In genomic region chr1:22108343-22109135, GRCh38 we compare ENCODE assay signal across 12 cellular contexts. TPM values are rescaled to one million over a fixed set of nuclear protein-coding genes. Genes with fewer than 3 reads are reported as not detected.
DNase-seq lines count a peak whose midpoint lies in the region; ATAC-seq, FAIRE-seq and TF ChIP-seq lines count a peak whose summit lies in the region.
"Had no signal": no experiment of that assay in that cellular context is flagged by ENCODE, and none has a peak within 500 bp of the region (broad histone marks: within the 10 kb centered on the region; RNA-seq: fewer than 3 reads in every experiment).

No MANE protein-coding gene starts in this region.

- peaks cover 15% of the 10 kb centered on the region; the same call in 2 of the 3 replicates for H3K79me2 ChIP-seq in K562 (ENCODE audit: control insufficient read depth, insufficient read depth, low read length)

- no peaks in the 10 kb centered on the region for H3K27me3 Mint-ChIP-seq in natural killer cell (ENCODE audit: low read depth in 2 of 2)
- H3K27me3 Mint-ChIP-seq in natural killer cell treated with Interleukin-12 subunit alpha and Interleukin-12 subunit beta and Interleukin-15 and Interleukin-18, amount 100 ng/mL, for 72 hours = no peaks in the 10 kb centered on the region

- in situ Hi-C loops in K562 (cut with MboI) = no loop called here

- H3K4me1 Mint-ChIP-seq in natural killer cell = peaks cover 70 to 84% of the 10 kb centered on the region in 2 donors
- peaks cover 51 to 65% of the 10 kb centered on the region in 2 donors for H3K4me1 Mint-ChIP-seq in natural killer cell treated with Interleukin-12 subunit alpha and Interleukin-12 subunit beta and Interleukin-15 and Interleukin-18, amount 100 ng/mL, for 72 hours (ENCODE audit: low read depth in 2 of 2)

- intact Hi-C loops in natural killer cell (cut with micrococcal nuclease) (loop anchor here (10.0 kb wide), 1 partner anchor 306 kb away; no protein-coding TSS in a partner anchor), K562 (cut with micrococcal nuclease) (no loop called here), uterus (cut with DNase I; ENCODE audit: low total_unique reads) (no loop called here)

- no peak overlapping the region for H2AFZ ChIP-seq in K562 (ENCODE audit: low read depth, low read length)

- H3K9me3 Mint-ChIP-seq in natural killer cell = no peaks in the 10 kb centered on the region
- no peaks in the 10 kb centered on the region for H3K9me3 Mint-ChIP-seq in natural killer cell treated with Interleukin-12 subunit alpha and Interleukin-12 subunit beta and Interleukin-15 and Interleukin-18, amount 100 ng/mL, for 72 hours

- H3K9ac ChIP-seq in K562 (ENCODE audit: insufficient read depth in 1 of 2, low read depth in 2 of 2, low read length in 2 of 2) (peak overlapping the region in 1 of 2 experiments; percentile 18; a peak in 2 of 4 replicates), mucosa of rectum (ENCODE audit: low read depth in 1 of 2, low read length in 2 of 2) (no peak overlapping the region)
- H3K9ac ChIP-seq: BLaER1 treated with 17β-estradiol and CSF1 and Interleukin-3, amounts not matched to agents 10 nM and 100 nM had no signal

- H3K4me3 ChIP-seq in K562 = no peak overlapping the region
- no peak overlapping the region for H3K4me3 ChIP-seq in mucosa of rectum (ENCODE audit: low read length in 2 of 2)
- no peak overlapping the region for H3K4me3 ChIP-seq in uterus
- H3K4me3 ChIP-seq: BLaER1 treated with 17β-estradiol and CSF1 and Interleukin-3, amounts not matched to agents 10 nM and 100 nM had no signal

- FAIRE-seq in K562 (lab: Jason Lieb, UNC) = no peak
- FAIRE-seq: TTC549 had no signal

- BruUV-seq in K562 (replicated peaks; lab: Mats Ljungman, UMichigan) = no TSS peak

- POLR2A ChIA-PET in K562 (lab: Yijun Ruan, JAX) = interaction anchor here (0.5 to 2.0 kb wide), 3 partner anchors 9 to 269 kb away, joined by 3 to 4 read pairs (median 3); no protein-coding TSS in a partner anchor
- POLR2A ChIA-PET in HEK293T (lab: Yijun Ruan, JAX) = no interaction called here

- 88% methylated on average over 11 of the region's 11 CpGs for WGBS in K562 (ENCODE audit: insufficient coverage, low coverage, missing lambda C conversion rate)

- TF ChIP-seq POLR2A in K562 (conservative IDR thresholded peaks at IDR 0.05) (no peak), uterus (IDR thresholded peaks at IDR 0.05) (no peak)

- H3K4me3 Mint-ChIP-seq in natural killer cell = no peak overlapping the region
- no peak overlapping the region for H3K4me3 Mint-ChIP-seq in natural killer cell treated with Interleukin-12 subunit alpha and Interleukin-12 subunit beta and Interleukin-15 and Interleukin-18, amount 100 ng/mL, for 72 hours

- no peak overlapping the region for H3K4me2 ChIP-seq in K562 (ENCODE audit: insufficient read depth, low read length)
- H3K4me2 ChIP-seq: BLaER1 treated with 17β-estradiol and CSF1 and Interleukin-3, amounts not matched to agents 10 nM and 100 nM had no signal

- no peak for DNase-seq in natural killer cell
- no peak for DNase-seq in natural killer cell treated with Interleukin-12 subunit alpha and Interleukin-12 subunit beta and Interleukin-15 and Interleukin-18, amount 100 ng/mL, for 72 hours (ENCODE audit: low spot score)
- no peak for DNase-seq in K562 (ENCODE audit: extremely low read depth in 1 of 4, low spot score in 3 of 4)
- DNase-seq in uterus = peak; percentile 83 to 89
- DNase-seq in HEK293T (ENCODE audit: extremely low spot score) = no peak
- DNase-seq in SHP77 treated with DMSO at 0.1 percent for 48 hours (lab: John Stamatoyannopoulos, UW) = no peak
- DNase-seq in NCI-H1436 (lab: John Stamatoyannopoulos, UW) = no peak
- DNase-seq: activated effector memory CD4-positive, alpha-beta T cell treated with Interleukin-2 at 50 U/mL for 16 hours; NCI-H446 had no signal

- no peak for TF ChIP-seq RAD21 in K562 (CRISPR knock-in tag; conservative IDR thresholded peaks at IDR 0.05 in 1 of 2, IDR thresholded peaks at IDR 0.05 in 1 of 2)

- CTCF ChIA-PET in K562 (lab: Yijun Ruan, JAX; ENCODE audit: low intra/inter-chr PET ratio) (interaction anchor here (4.1 kb wide), 1 partner anchor 308 kb away, joined by 24 read pairs; no protein-coding TSS in a partner anchor), HEK293T (lab: Yijun Ruan, JAX) (no interaction called here)

- H3K36me3 ChIP-seq in K562 (ENCODE audit: control insufficient read depth, insufficient read depth, low read length) (peaks cover 68% of the 10 kb centered on the region), mucosa of rectum (ENCODE audit: control insufficient read depth in 2 of 2, insufficient read depth in 2 of 2, low read length in 2 of 2) (peaks cover 4 to 42% of the 10 kb centered on the region in 2 donors), uterus (no peaks in the 10 kb centered on the region)

- H3K27me3 ChIP-seq in K562 (ENCODE audit: control insufficient read depth in 2 of 2, insufficient read depth in 2 of 2, low read length in 2 of 2) = no peaks in the 10 kb centered on the region
- no peaks in the 10 kb centered on the region for H3K27me3 ChIP-seq in mucosa of rectum (ENCODE audit: control insufficient read depth in 2 of 2, insufficient read depth in 2 of 2, low read length in 2 of 2)
- H3K27me3 ChIP-seq in uterus = no peaks in the 10 kb centered on the region
- H3K27me3 ChIP-seq: BLaER1 treated with 17β-estradiol and CSF1 and Interleukin-3, amounts not matched to agents 10 nM and 100 nM had no signal

- TF ChIP-seq CTCF in natural killer cell (IDR thresholded peaks at IDR 0.05) (no peak), K562 (IDR thresholded peaks at IDR 0.05 in 2 of 3, conservative IDR thresholded peaks at IDR 0.05 in 1 of 3; ENCODE audit: insufficient read depth in 2 of 3, low read depth in 1 of 3, low read length in 3 of 3) (no peak), uterus (IDR thresholded peaks at IDR 0.05) (no peak)

- peaks cover 6% of the 10 kb centered on the region for H3K9me1 ChIP-seq in K562 (ENCODE audit: control insufficient read depth, insufficient read depth, low read length)

- no peak for TF ChIP-seq EP300 in K562 (IDR thresholded peaks at IDR 0.05; ENCODE audit: low read length)

- H3K4me1 ChIP-seq in K562 (replicated peaks in 1 of 2; ENCODE audit: control insufficient read depth in 2 of 2, insufficient read depth in 2 of 2, low read length in 2 of 2) (no peaks in the 10 kb centered on the region; a peak in 3 of 5 replicates), mucosa of rectum (ENCODE audit: control insufficient read depth in 2 of 2, insufficient read depth in 2 of 2, low read length in 2 of 2) (peaks cover 0 to 12% of the 10 kb centered on the region in 2 donors), uterus (peaks cover 10 to 15% of the 10 kb centered on the region in 2 donors)

- ATAC-seq in natural killer cell = no peak
- no peak for ATAC-seq in natural killer cell treated with Interleukin-12 subunit alpha and Interleukin-12 subunit beta and Interleukin-15 and Interleukin-18, amount 100 ng/mL, for 72 hours
- ATAC-seq in K562 = no peak

- peaks cover 8% of the 10 kb centered on the region for H4K20me1 ChIP-seq in K562 (replicated peaks; ENCODE audit: control insufficient read depth, insufficient read depth, low read length)

- H3K27ac ChIP-seq in K562 (ENCODE audit: extremely low read depth, low read depth, low read length) (no peak overlapping the region), mucosa of rectum (ENCODE audit: low read depth in 2 of 2, low read length in 2 of 2) (peak overlapping the region; percentile 2 to 35), uterus (peak overlapping the region; percentile 61 to 66)
- H3K27ac ChIP-seq: BLaER1 treated with 17β-estradiol and CSF1 and Interleukin-3, amounts not matched to agents 10 nM and 100 nM had no signal

- peak overlapping the region; percentile 69 to 90 for H3K27ac Mint-ChIP-seq in natural killer cell
- H3K27ac Mint-ChIP-seq in natural killer cell treated with Interleukin-12 subunit alpha and Interleukin-12 subunit beta and Interleukin-15 and Interleukin-18, amount 100 ng/mL, for 72 hours = peak overlapping the region in 1 of 2 donors; percentile 58

- no peaks in the 10 kb centered on the region for H3K36me3 Mint-ChIP-seq in natural killer cell
- peaks cover 12% of the 10 kb centered on the region for H3K36me3 Mint-ChIP-seq in natural killer cell treated with Interleukin-12 subunit alpha and Interleukin-12 subunit beta and Interleukin-15 and Interleukin-18, amount 100 ng/mL, for 72 hours

- no peaks in the 10 kb centered on the region for H3K9me3 ChIP-seq in K562 (replicated peaks; ENCODE audit: control insufficient read depth, insufficient read depth, low read depth, low read length)
- no peaks in the 10 kb centered on the region for H3K9me3 ChIP-seq in mucosa of rectum (ENCODE audit: control insufficient read depth in 2 of 2, low read length in 2 of 2)
- no peaks in the 10 kb centered on the region for H3K9me3 ChIP-seq in uterus
- H3K9me3 ChIP-seq: BLaER1 treated with 17β-estradiol and CSF1 and Interleukin-3, amounts not matched to agents 10 nM and 100 nM had no signal

RNA-seq across cellular contexts. Expression of gene WNT4, which starts 34.4 kb away (rescaled TPM):
- total RNA-seq in natural killer cell (not detected), K562 (2014; rRNA removed) (not detected in 2 replicates), K562 (2014; rRNA removed; fragmentation: Illumina TruSeq; extraction: Trizol) (not detected in 2 replicates), K562 (2015; rRNA removed; fragmentation: Illumina TruSeq; extraction: Trizol) (not detected in 2 replicates), K562 (2021) (0.04 TPM in 1 of 2 replicates, not detected in the other), uterus (10 to 100 TPM in 2 of 4 donors, 1 to 10 TPM in 1, not detected in 1; 1.3 to 14.0 (median 11.5) TPM)
- not detected for total RNA-seq in natural killer cell treated with Interleukin-12 subunit alpha and Interleukin-12 subunit beta and Interleukin-15 and Interleukin-18, amount 100 ng/mL, for 72 hours
- total RNA-seq in K562 (2011; cell fraction: chromatin; rRNA removed; ENCODE audit: low replicate concordance) = not detected in 2 replicates
- not detected in 2 replicates for total RNA-seq in K562 (2011; cell fraction: nucleolus; rRNA removed)
- total RNA-seq in K562 (2011; cell fraction: nucleoplasm; rRNA removed) = not detected in 2 replicates
- polyA plus RNA-seq in K562 (2011; rRNA removed) (not detected in 2 replicates), K562 (2014; fragmentation: Illumina TruSeq; extraction: Trizol) (not detected in 2 replicates), K562 (2014; fragmentation: Nextera tagmentation; extraction: Ambion mirVana) (under 1 TPM in 1 of 2 experiments, not detected in 1; 0.01 TPM), K562 (2014; rRNA removed) (not detected in 2 replicates)
- 0.01 and 0.03 TPM in 2 replicates for polyA plus RNA-seq in K562 (2011; cell fraction: cytosol; rRNA removed)
- polyA plus RNA-seq in K562 (2011; cell fraction: nucleus; rRNA removed) = not detected in 2 replicates
- 0.05 and 0.07 TPM in 2 replicates for polyA plus RNA-seq in K562 (2012)
- not detected in 2 replicates for polyA minus RNA-seq in K562 (2011; rRNA and poly(A)+ RNA removed)
- not detected in 2 replicates for polyA minus RNA-seq in K562 (2011; cell fraction: cytosol; rRNA and poly(A)+ RNA removed)
- polyA minus RNA-seq in K562 (2011; cell fraction: nucleus; rRNA and poly(A)+ RNA removed) = not detected in 2 replicates

RNA-seq across cellular contexts. Expression of gene CDC42, which starts 56.0 kb away (rescaled TPM):
- total RNA-seq in natural killer cell (100 to 1,000 TPM; 454 to 470 (median 463) TPM), K562 (2014; rRNA removed) (186 and 222 TPM in 2 replicates), K562 (2014; rRNA removed; fragmentation: Illumina TruSeq; extraction: Trizol) (370 and 448 TPM in 2 replicates), K562 (2015; rRNA removed; fragmentation: Illumina TruSeq; extraction: Trizol) (313 and 336 TPM in 2 replicates), K562 (2021) (242 and 247 TPM in 2 replicates), uterus (100 to 1,000 TPM; 173 to 570 (median 223) TPM)
- 100 to 1,000 TPM; 191 to 394 TPM for total RNA-seq in natural killer cell treated with Interleukin-12 subunit alpha and Interleukin-12 subunit beta and Interleukin-15 and Interleukin-18, amount 100 ng/mL, for 72 hours
- total RNA-seq in K562 (2011; cell fraction: chromatin; rRNA removed; ENCODE audit: low replicate concordance) = 27.3 and 52.8 TPM in 2 replicates
- 16.5 and 16.7 TPM in 2 replicates for total RNA-seq in K562 (2011; cell fraction: nucleolus; rRNA removed)
- total RNA-seq in K562 (2011; cell fraction: nucleoplasm; rRNA removed) = 28.4 and 33.8 TPM in 2 replicates
- polyA plus RNA-seq in K562 (2011; rRNA removed) (331 and 398 TPM in 2 replicates), K562 (2014; fragmentation: Illumina TruSeq; extraction: Trizol) (345 and 351 TPM in 2 replicates), K562 (2014; fragmentation: Nextera tagmentation; extraction: Ambion mirVana) (100 to 1,000 TPM; 230 to 325 TPM), K562 (2014; rRNA removed) (192 and 212 TPM in 2 replicates)
- 104 and 188 TPM in 2 replicates for polyA plus RNA-seq in K562 (2011; cell fraction: cytosol; rRNA removed)
- 43.4 and 84.2 TPM in 2 replicates for polyA plus RNA-seq in K562 (2011; cell fraction: nucleus; rRNA removed)
- polyA plus RNA-seq in K562 (2012) = 204 and 451 TPM in 2 replicates
- 345 and 401 TPM in 2 replicates for polyA minus RNA-seq in K562 (2011; rRNA and poly(A)+ RNA removed)
- polyA minus RNA-seq in K562 (2011; cell fraction: cytosol; rRNA and poly(A)+ RNA removed) = 105 and 170 TPM in 2 replicates
- polyA minus RNA-seq in K562 (2011; cell fraction: nucleus; rRNA and poly(A)+ RNA removed) = 11.2 and 35.4 TPM in 2 replicates

Comparison
In these comparisons a context has a peak if more than half of its experiments do, and no peak if none do; other contexts are left out.
1. DNase-seq: peak in uterus (2 of 2); none in natural killer cell (single experiment), natural killer cell treated with Interleukin-12 subunit alpha and Interleukin-12 subunit beta and Interleukin-15 and Interleukin-18, amount 100 ng/mL, for 72 hours (single experiment), K562 (0 of 4), HEK293T (single experiment), SHP77 treated with DMSO at 0.1 percent for 48 hours (single experiment) and NCI-H1436 (single experiment).